17 cellular contexts compared by ENCODE assay signal in genomic region chr17:79929257-79930076, GRCh38.
A peak's percentile ranks its signal among the peaks of the same experiment; 100 is the strongest.
DNase-seq lines count a peak whose midpoint lies in the region; ATAC-seq and TF ChIP-seq lines count a peak whose summit lies in the region.
"Had no signal": no experiment of that assay in that cellular context is flagged by ENCODE, and none has a peak within 500 bp of the region (broad histone marks: within the 10 kb centered on the region; RNA-seq: fewer than 3 reads in every experiment).

No MANE protein-coding gene starts in this region.

- TF ChIP-seq CTCF in AG04450 (IDR thresholded peaks at IDR 0.05; ENCODE audit: low read depth, low read length) = no peak
- TF ChIP-seq CTCF in brain (conservative IDR thresholded peaks at IDR 0.05) = no peak
- no peak for TF ChIP-seq CTCF in neural progenitor cell (IDR thresholded peaks at IDR 0.05)
- TF ChIP-seq CTCF in MM.1S (IDR thresholded peaks at IDR 0.05; ENCODE audit: low read length) = no peak

- peaks cover 34% of the 10 kb centered on the region for H3K4me1 ChIP-seq in HUES48 (ENCODE audit: control insufficient read depth, insufficient read depth, low read length)
- peaks cover 16% of the 10 kb centered on the region for H3K4me1 ChIP-seq in neural progenitor cell
- no peaks in the 10 kb centered on the region for H3K4me1 ChIP-seq in MM.1S (ENCODE audit: low read length)

- H3K36me3 Mint-ChIP-seq in brain (no peaks in the 10 kb centered on the region), neural progenitor cell (no peaks in the 10 kb centered on the region)

- H3K4me3 Mint-ChIP-seq in brain (peak overlapping the region in 4 of 5 experiments; percentile 74 to 85 (median 84)), neural progenitor cell (no peak overlapping the region)

- H3K9me3 Mint-ChIP-seq in brain = peaks cover 0 to 7% (median 0%) of the 10 kb centered on the region in 5 experiments
- H3K9me3 Mint-ChIP-seq in neural progenitor cell = no peaks in the 10 kb centered on the region
- H3K9me3 Mint-ChIP-seq: nephron progenitor cell had no signal

- H3K9me3 ChIP-seq in AG04450 (ENCODE audit: control insufficient read depth, insufficient read depth, low read length) (no peaks in the 10 kb centered on the region; the same call in 1 of the 2 replicates), HUES48 (ENCODE audit: control insufficient read depth, insufficient read depth, low read length) (no peaks in the 10 kb centered on the region), neural progenitor cell (ENCODE audit: low read depth) (no peaks in the 10 kb centered on the region), MM.1S (replicated peaks; ENCODE audit: insufficient read depth, low read length) (no peaks in the 10 kb centered on the region)
- H3K9me3 ChIP-seq: esophagus muscularis mucosa, right atrium auricular region had no signal

- CTCF ChIA-PET in AG04450 (lab: Charles Lee) = no interaction called here

- peaks cover 7% of the 10 kb centered on the region for H3K27me3 Mint-ChIP-seq in brain
- peaks cover 18% of the 10 kb centered on the region for H3K27me3 Mint-ChIP-seq in neural progenitor cell (ENCODE audit: insufficient read depth, low read depth)

- H2AFZ ChIP-seq in neural progenitor cell (replicated peaks) = no peak overlapping the region
- no peak overlapping the region for H2AFZ ChIP-seq in MM.1S (ENCODE audit: low read length)

- H3K79me2 ChIP-seq in neural progenitor cell (ENCODE audit: low read depth) (no peaks in the 10 kb centered on the region), MM.1S (ENCODE audit: low read length) (no peaks in the 10 kb centered on the region)

- H3K4me3 ChIP-seq in AG04450 (ENCODE audit: low read depth, low read length) (peak overlapping the region; percentile 41), HUES48 (ENCODE audit: low read depth, low read length) (peak overlapping the region; percentile 65; the same call in 1 of the 2 replicates), neural progenitor cell (peak overlapping the region; percentile 68), MM.1S (ENCODE audit: low read length) (no peak overlapping the region)

- H3K36me3 ChIP-seq in HUES48 (ENCODE audit: control insufficient read depth, insufficient read depth, low read length) (no peaks in the 10 kb centered on the region), neural progenitor cell (no peaks in the 10 kb centered on the region), MM.1S (replicated peaks; ENCODE audit: insufficient read depth, low read length) (no peaks in the 10 kb centered on the region)
- H3K36me3 ChIP-seq: esophagus muscularis mucosa, right atrium auricular region had no signal

- peaks cover 4% of the 10 kb centered on the region for H4K20me1 ChIP-seq in neural progenitor cell (ENCODE audit: low read depth)
- H4K20me1 ChIP-seq in MM.1S (ENCODE audit: insufficient read depth, low read length) = no peaks in the 10 kb centered on the region

- no peak for ATAC-seq in GM21423 (IDR thresholded peaks at IDR 0.05; ENCODE audit: unreplicated experiment)

- H3K9ac ChIP-seq in HUES48 (ENCODE audit: low read depth, low read length) (no peak overlapping the region), neural progenitor cell (no peak overlapping the region), MM.1S (ENCODE audit: low read length) (no peak overlapping the region)

- H3K4me2 ChIP-seq in neural progenitor cell (peak overlapping the region; percentile 96), MM.1S (ENCODE audit: low read depth, low read length) (no peak overlapping the region)

- peak overlapping the region in 2 of 5 experiments; percentile 81 to 90 for H3K27ac Mint-ChIP-seq in brain
- H3K27ac Mint-ChIP-seq in neural progenitor cell = no peak overlapping the region
- H3K27ac Mint-ChIP-seq: nephron progenitor cell had no signal

- DNase-seq in AG04450 (ENCODE audit: low read depth, low spot score) (no peak), neural progenitor cell (ENCODE audit: low spot score) (peak; percentile 43), dermis blood vessel endothelial cell (no peak), MM.1S (no peak), ureter (ENCODE audit: low spot score) (no peak)
- DNase-seq: activated CD8-positive, alpha-beta memory T cell treated with anti-CD3 and anti-CD28 coated beads for 24 hours; AML-193; GDM1; KG1; NCI-H2171; NCI-H774; nephron progenitor cell had no signal

- POLR2A ChIA-PET in AG04450 (lab: Yijun Ruan, JAX) = no interaction called here

- H3K27ac ChIP-seq in AG04450 (ENCODE audit: low read depth, low read length) = no peak overlapping the region
- H3K27ac ChIP-seq in HUES48 (ENCODE audit: low read depth, low read length) = no peak overlapping the region
- no peak overlapping the region for H3K27ac ChIP-seq in neural progenitor cell
- H3K27ac ChIP-seq in MM.1S (ENCODE audit: low read length) = no peak overlapping the region
- H3K27ac ChIP-seq: esophagus muscularis mucosa, right atrium auricular region had no signal

- no peaks in the 10 kb centered on the region for H3K9me2 ChIP-seq in MM.1S (replicated peaks; ENCODE audit: insufficient read depth, low read length)

- H3K4me1 Mint-ChIP-seq in brain (peaks cover 48% of the 10 kb centered on the region), neural progenitor cell (peaks cover 34% of the 10 kb centered on the region)

- H3F3A ChIP-seq in neural progenitor cell (ENCODE audit: low read depth) (peaks cover 34% of the 10 kb centered on the region), MM.1S (ENCODE audit: insufficient read depth, low read length) (no peaks in the 10 kb centered on the region)

- peaks cover 37% of the 10 kb centered on the region for H3K27me3 ChIP-seq in AG04450 (ENCODE audit: control insufficient read depth, insufficient read depth, low read length)
- peaks cover 16% of the 10 kb centered on the region for H3K27me3 ChIP-seq in HUES48 (ENCODE audit: control insufficient read depth, insufficient read depth, low read length)
- H3K27me3 ChIP-seq in neural progenitor cell = peaks cover 64% of the 10 kb centered on the region
- peaks cover 60% of the 10 kb centered on the region for H3K27me3 ChIP-seq in MM.1S (replicated peaks; ENCODE audit: insufficient read depth, low read length)
